Comparison of ENCODE assay signal across 1 cellular context in genomic region chr1:48530727-48531351, GRCh38.
TF ChIP-seq lines count a peak whose summit lies in the region.

No MANE protein-coding gene starts in this region.

TF ChIP-seq in HepG2, 621 proteins besides CTCF, POLR2A, EP300 and RAD21 (continued from another document and continues in another):
- TF ChIP-seq ZNF318 (CRISPR knock-in tag; IDR thresholded peaks at IDR 0.05), result no peak
- no peak for TF ChIP-seq GMEB1 (CRISPR knock-in tag; IDR thresholded peaks at IDR 0.05; ENCODE audit: borderline replicate concordance)
- TF ChIP-seq MED8 (CRISPR knock-in tag; IDR thresholded peaks at IDR 0.05; ENCODE audit: insufficient replicate concordance), result no peak
- TF ChIP-seq TCF12 (IDR thresholded peaks at IDR 0.05), result no peak
- TF ChIP-seq TCF12 (CRISPR knock-in tag; IDR thresholded peaks at IDR 0.05), result no peak
- TF ChIP-seq SRF (IDR thresholded peaks at IDR 0.05; ENCODE audit: low read depth, low read length), result no peak
- TF ChIP-seq ZNF30 (CRISPR knock-in tag; IDR thresholded peaks at IDR 0.05), result no peak
- no peak for TF ChIP-seq ZNF160 (CRISPR knock-in tag; IDR thresholded peaks at IDR 0.05)
- TF ChIP-seq PAWR (CRISPR knock-in tag; IDR thresholded peaks at IDR 0.05; ENCODE audit: borderline replicate concordance), result no peak
- 0 out of 2 replicates have a peak, but pooled peaks have one; percentile 40 for TF ChIP-seq SMAD3 (CRISPR knock-in tag; IDR thresholded peaks at IDR 0.05)
- no peak for TF ChIP-seq ATRX (CRISPR knock-in tag; IDR thresholded peaks at IDR 0.05; ENCODE audit: borderline replicate concordance)
- TF ChIP-seq MAF1 (CRISPR knock-in tag; IDR thresholded peaks at IDR 0.05; ENCODE audit: borderline replicate concordance), result no peak
- no peak for TF ChIP-seq CCAR2 (optimal IDR thresholded peaks at IDR 0.05; ENCODE audit: low read depth, low read length)
- TF ChIP-seq, protein P1, sequence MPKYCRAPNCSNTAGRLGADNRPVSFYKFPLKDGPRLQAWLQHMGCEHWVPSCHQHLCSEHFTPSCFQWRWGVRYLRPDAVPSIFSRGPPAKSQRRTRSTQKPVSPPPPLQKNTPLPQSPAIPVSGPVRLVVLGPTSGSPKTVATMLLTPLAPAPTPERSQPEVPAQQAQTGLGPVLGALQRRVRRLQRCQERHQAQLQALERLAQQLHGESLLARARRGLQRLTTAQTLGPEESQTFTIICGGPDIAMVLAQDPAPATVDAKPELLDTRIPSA (CRISPR knock-in tag; IDR thresholded peaks at IDR 0.05; ENCODE audit: borderline replicate concordance), result no peak
- no peak; the same call in 1 of the 2 replicates for TF ChIP-seq ATF1 (CRISPR knock-in tag; IDR thresholded peaks at IDR 0.05)
- TF ChIP-seq SRY (CRISPR knock-in tag; IDR thresholded peaks at IDR 0.05), result 0 out of 2 replicates have a peak, but pooled peaks have one; percentile 57
- 0 out of 2 replicates have a peak, but pooled peaks have one; percentile 52 for TF ChIP-seq KMT2B (CRISPR knock-in tag; IDR thresholded peaks at IDR 0.05)
- no peak for TF ChIP-seq DMAP1 (CRISPR knock-in tag; IDR thresholded peaks at IDR 0.05)
- TF ChIP-seq ZNF10 (CRISPR knock-in tag; IDR thresholded peaks at IDR 0.05; ENCODE audit: borderline replicate concordance, low read depth), result no peak
- no peak for TF ChIP-seq POGZ (CRISPR knock-in tag; IDR thresholded peaks at IDR 0.05)
- TF ChIP-seq ZNF260 (CRISPR knock-in tag; IDR thresholded peaks at IDR 0.05; ENCODE audit: borderline replicate concordance, low read depth), result no peak
- no peak for TF ChIP-seq NCOA5 (CRISPR knock-in tag; IDR thresholded peaks at IDR 0.05)
- TF ChIP-seq ZNF432 (CRISPR knock-in tag; IDR thresholded peaks at IDR 0.05; ENCODE audit: borderline replicate concordance), result no peak
- no peak for TF ChIP-seq SP5 (CRISPR knock-in tag; IDR thresholded peaks at IDR 0.05; ENCODE audit: borderline replicate concordance, low read depth)
- TF ChIP-seq, protein P2, sequence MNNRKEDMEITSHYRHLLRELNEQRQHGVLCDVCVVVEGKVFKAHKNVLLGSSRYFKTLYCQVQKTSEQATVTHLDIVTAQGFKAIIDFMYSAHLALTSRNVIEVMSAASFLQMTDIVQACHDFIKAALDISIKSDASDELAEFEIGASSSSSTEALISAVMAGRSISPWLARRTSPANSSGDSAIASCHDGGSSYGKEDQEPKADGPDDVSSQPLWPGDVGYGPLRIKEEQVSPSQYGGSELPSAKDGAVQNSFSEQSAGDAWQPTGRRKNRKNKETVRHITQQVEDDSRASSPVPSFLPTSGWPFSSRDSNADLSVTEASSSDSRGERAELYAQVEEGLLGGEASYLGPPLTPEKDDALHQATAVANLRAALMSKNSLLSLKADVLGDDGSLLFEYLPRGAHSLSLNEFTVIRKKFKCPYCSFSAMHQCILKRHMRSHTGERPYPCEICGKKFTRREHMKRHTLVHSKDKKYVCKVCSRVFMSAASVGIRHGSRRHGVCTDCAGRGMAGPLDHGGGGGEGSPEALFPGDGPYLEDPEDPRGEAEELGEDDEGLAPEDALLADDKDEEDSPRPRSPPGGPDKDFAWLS (CRISPR knock-in tag; IDR thresholded peaks at IDR 0.05; ENCODE audit: borderline replicate concordance), result no peak
- TF ChIP-seq, protein P3, sequence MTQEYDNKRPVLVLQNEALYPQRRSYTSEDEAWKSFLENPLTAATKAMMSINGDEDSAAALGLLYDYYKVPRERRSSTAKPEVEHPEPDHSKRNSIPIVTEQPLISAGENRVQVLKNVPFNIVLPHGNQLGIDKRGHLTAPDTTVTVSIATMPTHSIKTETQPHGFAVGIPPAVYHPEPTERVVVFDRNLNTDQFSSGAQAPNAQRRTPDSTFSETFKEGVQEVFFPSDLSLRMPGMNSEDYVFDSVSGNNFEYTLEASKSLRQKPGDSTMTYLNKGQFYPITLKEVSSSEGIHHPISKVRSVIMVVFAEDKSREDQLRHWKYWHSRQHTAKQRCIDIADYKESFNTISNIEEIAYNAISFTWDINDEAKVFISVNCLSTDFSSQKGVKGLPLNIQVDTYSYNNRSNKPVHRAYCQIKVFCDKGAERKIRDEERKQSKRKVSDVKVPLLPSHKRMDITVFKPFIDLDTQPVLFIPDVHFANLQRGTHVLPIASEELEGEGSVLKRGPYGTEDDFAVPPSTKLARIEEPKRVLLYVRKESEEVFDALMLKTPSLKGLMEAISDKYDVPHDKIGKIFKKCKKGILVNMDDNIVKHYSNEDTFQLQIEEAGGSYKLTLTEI (CRISPR knock-in tag; conservative IDR thresholded peaks at IDR 0.05), result no peak
- TF ChIP-seq, protein P4, sequence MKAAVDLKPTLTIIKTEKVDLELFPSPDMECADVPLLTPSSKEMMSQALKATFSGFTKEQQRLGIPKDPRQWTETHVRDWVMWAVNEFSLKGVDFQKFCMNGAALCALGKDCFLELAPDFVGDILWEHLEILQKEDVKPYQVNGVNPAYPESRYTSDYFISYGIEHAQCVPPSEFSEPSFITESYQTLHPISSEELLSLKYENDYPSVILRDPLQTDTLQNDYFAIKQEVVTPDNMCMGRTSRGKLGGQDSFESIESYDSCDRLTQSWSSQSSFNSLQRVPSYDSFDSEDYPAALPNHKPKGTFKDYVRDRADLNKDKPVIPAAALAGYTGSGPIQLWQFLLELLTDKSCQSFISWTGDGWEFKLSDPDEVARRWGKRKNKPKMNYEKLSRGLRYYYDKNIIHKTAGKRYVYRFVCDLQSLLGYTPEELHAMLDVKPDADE (CRISPR knock-in tag; IDR thresholded peaks at IDR 0.05), result no peak
- TF ChIP-seq NAIF1 (CRISPR knock-in tag; IDR thresholded peaks at IDR 0.05; ENCODE audit: borderline replicate concordance), result no peak; the same call in 1 of the 2 replicates
- TF ChIP-seq PHF20 (CRISPR knock-in tag; IDR thresholded peaks at IDR 0.05), result no peak
- 0 out of 4 replicates have a peak, but pooled peaks have one; percentile 35 to 65 for TF ChIP-seq HMGXB4 (CRISPR knock-in tag; IDR thresholded peaks at IDR 0.05; ENCODE audit: borderline replicate concordance in 1 of 2, low read depth in 1 of 2)
- no peak for TF ChIP-seq RBM22 (optimal IDR thresholded peaks at IDR 0.05; ENCODE audit: low read length)
- no peak for TF ChIP-seq REXO4 (CRISPR knock-in tag; IDR thresholded peaks at IDR 0.05; ENCODE audit: borderline replicate concordance)
- no peak for TF ChIP-seq PTBP1 (IDR thresholded peaks at IDR 0.05; ENCODE audit: low read depth, low read length, poor library complexity, severe bottlenecking)
- peak; percentile 82 for TF ChIP-seq SALL1 (CRISPR knock-in tag; IDR thresholded peaks at IDR 0.05)
- TF ChIP-seq MBNL3 (CRISPR knock-in tag; conservative IDR thresholded peaks at IDR 0.05), result no peak
- no peak for TF ChIP-seq ZNF556 (CRISPR knock-in tag; IDR thresholded peaks at IDR 0.05; ENCODE audit: borderline replicate concordance)
- TF ChIP-seq, protein P5, sequence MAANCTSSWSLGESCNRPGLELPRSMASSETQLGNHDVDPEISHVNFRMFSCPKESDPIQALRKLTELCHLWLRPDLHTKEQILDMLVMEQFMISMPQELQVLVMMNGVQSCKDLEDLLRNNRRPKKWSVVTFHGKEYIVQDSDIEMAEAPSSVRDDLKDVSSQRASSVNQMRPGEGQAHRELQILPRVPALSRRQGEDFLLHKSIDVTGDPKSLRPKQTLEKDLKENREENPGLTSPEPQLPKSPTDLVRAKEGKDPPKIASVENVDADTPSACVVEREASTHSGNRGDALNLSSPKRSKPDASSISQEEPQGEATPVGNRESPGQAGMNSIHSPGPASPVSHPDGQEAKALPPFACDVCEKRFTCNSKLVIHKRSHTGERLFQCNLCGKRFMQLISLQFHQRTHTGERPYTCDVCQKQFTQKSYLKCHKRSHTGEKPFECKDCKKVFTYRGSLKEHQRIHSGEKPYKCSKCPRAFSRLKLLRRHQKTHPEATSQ (CRISPR knock-in tag; IDR thresholded peaks at IDR 0.05; ENCODE audit: borderline replicate concordance), result no peak
- TF ChIP-seq FOXK2 (IDR thresholded peaks at IDR 0.05), result no peak
- 0 out of 2 replicates have a peak, but pooled peaks have one; percentile 63 for TF ChIP-seq ZBTB44 (CRISPR knock-in tag; IDR thresholded peaks at IDR 0.05)
- TF ChIP-seq JUN (CRISPR knock-in tag; IDR thresholded peaks at IDR 0.05), result no peak
- peak; percentile 65; the same call in 1 of the 2 replicates for TF ChIP-seq ZNF780A (CRISPR knock-in tag; IDR thresholded peaks at IDR 0.05)
- no peak for TF ChIP-seq ZNF790 (CRISPR knock-in tag; IDR thresholded peaks at IDR 0.05; ENCODE audit: borderline replicate concordance)
